ENCODE assay signal across 8 cellular contexts in the genomic region with DNA sequence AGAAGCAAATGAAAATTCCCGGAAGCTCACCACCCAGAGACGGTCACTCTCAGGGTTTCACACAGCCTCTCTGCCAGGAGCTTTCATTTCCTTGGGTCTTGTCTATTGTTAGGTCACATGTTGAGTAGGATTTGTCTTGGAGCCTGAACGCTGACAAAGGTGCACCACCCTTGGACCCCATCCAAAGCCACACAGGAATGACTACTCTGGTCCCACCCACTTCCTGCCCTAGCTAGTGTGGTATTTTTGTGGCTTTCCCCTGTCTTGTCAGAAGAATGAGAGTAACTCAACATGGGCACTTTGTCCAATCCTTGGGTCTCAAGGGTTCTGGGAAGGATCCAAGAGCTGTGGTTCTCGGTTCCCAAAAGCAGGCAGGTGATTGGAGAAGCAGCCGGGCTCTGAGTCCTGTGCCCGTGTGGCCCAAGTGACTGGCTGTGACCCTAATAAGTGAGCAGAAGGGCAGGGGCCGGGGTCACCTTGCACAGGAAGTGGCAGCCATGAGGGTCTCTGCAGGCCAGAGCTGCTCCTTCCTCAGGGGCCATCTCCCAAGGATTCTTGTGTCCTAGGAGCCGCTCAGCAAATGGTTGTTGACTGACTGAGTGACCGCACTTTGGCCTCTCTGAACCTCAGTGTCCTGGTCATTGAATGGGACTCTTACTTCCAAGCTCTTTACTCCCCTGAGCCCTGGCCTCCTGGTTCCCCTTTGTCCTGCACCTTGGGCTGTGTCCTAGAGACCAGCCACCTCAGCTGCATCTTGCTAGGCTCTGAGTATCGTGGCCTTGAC. TPM values are rescaled to one million over a fixed set of nuclear protein-coding genes. Genes with fewer than 3 reads are reported as not detected.
DNase-seq lines count a peak whose midpoint lies in the region; ATAC-seq and TF ChIP-seq lines count a peak whose summit lies in the region.

No MANE protein-coding gene starts in this region.

- H3K4me3 ChIP-seq in brain microvascular endothelial cell (ENCODE audit: low read depth, low read length) = no peak overlapping the region

- TF ChIP-seq CTCF in brain microvascular endothelial cell (IDR thresholded peaks at IDR 0.05; ENCODE audit: low read depth, low read length, missing control alignments) = no peak

- ATAC-seq in GM21619 (IDR thresholded peaks at IDR 0.05; ENCODE audit: unreplicated experiment) (peak; percentile 74), Right ventricle myocardium superior (ENCODE audit: poor library complexity) (peak; percentile 38), HG03457 (IDR thresholded peaks at IDR 0.05; ENCODE audit: unreplicated experiment) (no peak), HG02840 (IDR thresholded peaks at IDR 0.05; ENCODE audit: low FRiP score, unreplicated experiment) (no peak)

- intact Hi-C loops in Right ventricle myocardium superior (cut with DNase I) = no loop called here

- DNase-seq in NCI-H2029 (lab: John Stamatoyannopoulos, UW) = peak; percentile 87
- peak; percentile 78 for DNase-seq in activated CD8-positive, alpha-beta memory T cell treated with anti-CD3 and anti-CD28 coated beads, Interleukin-2, amount 50 U/mL, for 48 hours
- DNase-seq in Right ventricle myocardium superior = no peak
- peak; percentile 54 to 67 for DNase-seq in stimulated activated CD8-positive, alpha-beta memory T cell treated with anti-CD3 and anti-CD28 coated beads, Interleukin-4, amount 100 ng/mL, for 1 hour (ENCODE audit: low read depth in 2 of 2, low spot score in 1 of 2)
- DNase-seq in brain microvascular endothelial cell = no peak

- in situ Hi-C loops in brain microvascular endothelial cell (cut with HindIII; ENCODE audit: low pct_ligation_motif_present, low sequenced_read_pairs) = no loop called here

- no peaks in the 10 kb centered on the region for H3K27me3 ChIP-seq in brain microvascular endothelial cell (replicated peaks)

- no peaks in the 10 kb centered on the region for H3K36me3 ChIP-seq in brain microvascular endothelial cell (replicated peaks)

- H3K27ac ChIP-seq in brain microvascular endothelial cell = no peak overlapping the region

RNA-seq across cellular contexts. Expression of gene FGD3, which starts 6.9 kb away (rescaled TPM):
- total RNA-seq in Right ventricle myocardium superior = 2.7 TPM

Comparison
In these comparisons a context has a peak if more than half of its experiments do, and no peak if none do; other contexts are left out.
1. ATAC-seq: peak in GM21619 (single experiment) and Right ventricle myocardium superior (single experiment); none in HG03457 (single experiment) and HG02840 (single experiment).
2. DNase-seq: peak in NCI-H2029 (single experiment), activated CD8-positive, alpha-beta memory T cell treated with anti-CD3 and anti-CD28 coated beads, Interleukin-2, amount 50 U/mL, for 48 hours (single experiment) and stimulated activated CD8-positive, alpha-beta memory T cell treated with anti-CD3 and anti-CD28 coated beads, Interleukin-4, amount 100 ng/mL, for 1 hour (2 of 2); none in Right ventricle myocardium superior (single experiment) and brain microvascular endothelial cell (single experiment).